Comparison of ENCODE assay signal across 10 cellular contexts in the genomic region with DNA sequence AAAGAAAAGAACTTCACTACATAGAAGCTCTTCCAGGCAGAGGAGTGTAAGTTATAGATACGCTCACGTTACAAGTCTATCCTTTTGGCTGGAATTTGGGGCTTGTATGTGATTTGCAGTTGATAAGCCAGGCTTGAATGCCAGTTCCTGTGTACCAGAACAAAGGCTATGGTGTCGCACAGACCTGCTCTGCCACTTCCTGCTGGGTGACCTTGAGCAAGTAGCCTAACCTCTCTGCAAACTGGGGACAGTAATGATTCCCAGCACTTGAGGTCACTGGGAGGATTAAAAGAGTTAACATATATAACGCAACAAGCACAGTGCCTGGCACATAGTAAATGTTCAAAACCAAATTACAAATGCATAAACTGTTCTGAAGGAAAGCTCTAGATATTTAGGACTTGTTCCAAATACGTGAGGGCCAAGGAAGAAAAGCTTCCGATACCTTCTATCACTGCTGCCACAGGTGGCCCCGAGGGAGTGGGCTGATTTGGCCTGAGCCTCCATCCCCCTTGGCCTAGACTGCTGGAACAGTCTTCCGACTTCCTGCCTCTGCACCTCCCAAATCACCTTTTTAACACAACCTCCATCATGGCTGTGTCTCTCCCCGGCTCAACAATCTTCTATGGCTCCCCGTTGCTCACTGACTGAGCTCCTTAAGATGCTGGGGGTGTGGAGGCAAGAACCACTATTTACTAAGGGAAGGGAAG. TPM values are rescaled to one million over a fixed set of nuclear protein-coding genes. Genes with fewer than 3 reads are reported as not detected.
DNase-seq lines count a peak whose midpoint lies in the region; ATAC-seq and TF ChIP-seq lines count a peak whose summit lies in the region.
"Had no signal": no experiment of that assay in that cellular context is flagged by ENCODE, and none has a peak within 500 bp of the region (broad histone marks: within the 10 kb centered on the region; RNA-seq: fewer than 3 reads in every experiment).

No MANE protein-coding gene starts in this region.

- no peak overlapping the region for H3K9ac ChIP-seq in endodermal cell (ENCODE audit: extremely low read depth, low read length, poor library complexity, severe bottlenecking)

- peak overlapping the region; percentile 66 for H3K4me3 Mint-ChIP-seq in activated CD4-positive, alpha-beta T cell treated with anti-CD3 and anti-CD28 coated beads for 36 hours
- H3K4me3 Mint-ChIP-seq in endodermal cell (peak overlapping the region; percentile 66), progenitor cell of endocrine pancreas (ENCODE audit: low read depth) (peak overlapping the region; percentile 83)

- H3K4me3 ChIP-seq in PC-9: peak overlapping the region; percentile 62; the same call in 1 of the 2 replicates
- H3K4me3 ChIP-seq in endodermal cell (ENCODE audit: low read length): peak overlapping the region; percentile 67

- H3K27me3 Mint-ChIP-seq in activated CD4-positive, alpha-beta T cell treated with anti-CD3 and anti-CD28 coated beads for 36 hours: no peaks in the 10 kb centered on the region
- peaks cover 19% of the 10 kb centered on the region for H3K27me3 Mint-ChIP-seq in endodermal cell (ENCODE audit: insufficient read depth)
- H3K27me3 Mint-ChIP-seq in progenitor cell of endocrine pancreas: peaks cover 11% of the 10 kb centered on the region

- CTCF ChIA-PET in activated CD4-positive, alpha-beta T cell treated with anti-CD3 and anti-CD28 coated beads for 36 hours (lab: Charles Lee): interaction anchor here (0.6 to 2.3 kb wide), 6 partner anchors 27 to 275 kb away, joined by 3 to 8 read pairs (median 4); no protein-coding TSS in a partner anchor
- CTCF ChIA-PET in PC-9 (lab: Charles Lee): interaction anchor here (0.7 to 1.8 kb wide), 2 partner anchors 28 to 34 kb away, joined by 3 to 11 read pairs; a partner anchor contains a TSS

- WGBS in endodermal cell (ENCODE audit: insufficient coverage in 1 of 2, insufficient read length in 1 of 2), 2 experiments: 78 to 80% methylated on average over 2 to 9 of the region's 10 CpGs

- H3F3A ChIP-seq in PC-9 (ENCODE audit: insufficient read depth, low read depth): no peaks in the 10 kb centered on the region; the same call in 1 of the 2 replicates

- TF ChIP-seq CTCF in PC-9 (conservative IDR thresholded peaks at IDR 0.05): no peak
- TF ChIP-seq CTCF in endodermal cell (conservative IDR thresholded peaks at IDR 0.05): no peak
- no peak for TF ChIP-seq CTCF in progenitor cell of endocrine pancreas (IDR thresholded peaks at IDR 0.05; ENCODE audit: unreplicated experiment)

- H3K36me3 ChIP-seq in PC-9 (ENCODE audit: low read depth) (no peaks in the 10 kb centered on the region), endodermal cell (ENCODE audit: control insufficient read depth, insufficient read depth, low read length) (no peaks in the 10 kb centered on the region)

- no peaks in the 10 kb centered on the region for H3K9me3 ChIP-seq in PC-9 (ENCODE audit: insufficient read depth, low read depth)
- no peaks in the 10 kb centered on the region for H3K9me3 ChIP-seq in endodermal cell (ENCODE audit: control insufficient read depth, low read length)

- H3K36me3 Mint-ChIP-seq in activated CD4-positive, alpha-beta T cell treated with anti-CD3 and anti-CD28 coated beads for 36 hours (ENCODE audit: low read depth): no peaks in the 10 kb centered on the region
- no peaks in the 10 kb centered on the region for H3K36me3 Mint-ChIP-seq in endodermal cell (ENCODE audit: low read depth)
- H3K36me3 Mint-ChIP-seq in progenitor cell of endocrine pancreas (ENCODE audit: insufficient read depth): no peaks in the 10 kb centered on the region

- H3K79me2 ChIP-seq in PC-9 (ENCODE audit: low read depth): no peaks in the 10 kb centered on the region

- H4K20me1 ChIP-seq in PC-9 (ENCODE audit: insufficient read depth): no peaks in the 10 kb centered on the region

- intact Hi-C loops in activated CD4-positive, alpha-beta T cell treated with anti-CD3 and anti-CD28 coated beads for 36 hours (cut with DNase I, micrococcal nuclease): loop anchor here (1.0 to 10.0 kb wide), 9 partner anchors 34 to 488 kb away; a partner anchor contains a TSS
- intact Hi-C loops in PC-9 (cut with micrococcal nuclease; ENCODE audit: unreplicated experiment): no loop called here

- peak overlapping the region; percentile 97 for H3K4me2 ChIP-seq in PC-9

- no peaks in the 10 kb centered on the region for H3K9me2 ChIP-seq in PC-9 (ENCODE audit: insufficient read depth)

- H3K4me1 Mint-ChIP-seq in activated CD4-positive, alpha-beta T cell treated with anti-CD3 and anti-CD28 coated beads for 36 hours: peaks cover 42% of the 10 kb centered on the region
- H3K4me1 Mint-ChIP-seq in endodermal cell (peaks cover 6% of the 10 kb centered on the region), progenitor cell of endocrine pancreas (ENCODE audit: low read depth) (peaks cover 10% of the 10 kb centered on the region)

- no peaks in the 10 kb centered on the region for H3K27me3 ChIP-seq in PC-9 (ENCODE audit: insufficient read depth, low read depth)
- H3K27me3 ChIP-seq in endodermal cell (ENCODE audit: control insufficient read depth, insufficient read depth, low read length, poor library complexity, severe bottlenecking): peaks cover 13% of the 10 kb centered on the region

- H3K9me3 Mint-ChIP-seq in activated CD4-positive, alpha-beta T cell treated with anti-CD3 and anti-CD28 coated beads for 36 hours (ENCODE audit: low read depth): no peaks in the 10 kb centered on the region
- peaks cover 65% of the 10 kb centered on the region for H3K9me3 Mint-ChIP-seq in endodermal cell
- H3K9me3 Mint-ChIP-seq in progenitor cell of endocrine pancreas (ENCODE audit: low read depth): peaks cover 3% of the 10 kb centered on the region

- no TSS peak for BruUV-seq in PC-9 (replicated peaks; lab: Mats Ljungman, UMichigan)

- H3K27ac ChIP-seq in PC-9 (no peak overlapping the region), endodermal cell (ENCODE audit: low read depth, low read length) (no peak overlapping the region)

- H3K27ac Mint-ChIP-seq in activated CD4-positive, alpha-beta T cell treated with anti-CD3 and anti-CD28 coated beads for 36 hours: peak overlapping the region; percentile 97
- peak overlapping the region; percentile 93 for H3K27ac Mint-ChIP-seq in endodermal cell
- H3K27ac Mint-ChIP-seq in progenitor cell of endocrine pancreas: peak overlapping the region; percentile 95

- ATAC-seq in activated CD4-positive, alpha-beta T cell treated with anti-CD3 and anti-CD28 coated beads for 36 hours: no peak
- ATAC-seq in GM18520 (IDR thresholded peaks at IDR 0.05; ENCODE audit: unreplicated experiment): no peak

- peaks cover 9% of the 10 kb centered on the region for H3K4me1 ChIP-seq in PC-9 (replicated peaks; ENCODE audit: insufficient read depth)
- no peaks in the 10 kb centered on the region for H3K4me1 ChIP-seq in endodermal cell (ENCODE audit: control insufficient read depth, insufficient read depth, low read length)

- peak overlapping the region; percentile 96; the same call in 1 of the 2 replicates for H2AFZ ChIP-seq in PC-9

- POLR2A ChIA-PET in activated CD4-positive, alpha-beta T cell treated with anti-CD3 and anti-CD28 coated beads for 36 hours (lab: Charles Lee): interaction anchor here (0.6 to 2.4 kb wide), 4 partner anchors 32 to 96 kb away, joined by 3 to 16 read pairs (median 4); a partner anchor contains a TSS
- POLR2A ChIA-PET in PC-9 (lab: Charles Lee; ENCODE audit: unreplicated experiment): interaction anchor here (1.2 kb wide), 1 partner anchor 27 kb away, joined by 21 read pairs; no protein-coding TSS in a partner anchor

- peak; percentile 12 for DNase-seq in activated CD4-positive, alpha-beta T cell treated with anti-CD3 and anti-CD28 coated beads for 36 hours
- no peak for DNase-seq in activated CD4-positive, alpha-beta T cell treated with anti-CD3 and anti-CD28 coated beads for 1 hour
- DNase-seq in PC-9 (no peak), endodermal cell (no peak), progenitor cell of endocrine pancreas (ENCODE audit: low spot score, unreplicated experiment) (no peak), SHP77 treated with DMSO at 0.1 percent for 48 hours (lab: John Stamatoyannopoulos, UW) (no peak), NCI-H510A (lab: John Stamatoyannopoulos, UW) (no peak)
- DNase-seq: NCI-H1048 had no signal

RNA-seq across cellular contexts. Expression of a gene that starts 1.3 kb away (rescaled TPM):
- under 1 TPM; 0.11 to 0.30 TPM for total RNA-seq in activated CD4-positive, alpha-beta T cell treated with anti-CD3 and anti-CD28 coated beads for 36 hours
- total RNA-seq in PC-9 (2021) (1.4 and 2.8 TPM in 2 replicates), endodermal cell (1 to 10 TPM; 1.7 to 2.7 TPM), progenitor cell of endocrine pancreas (0.69 and 0.91 TPM in 2 replicates)
- polyA plus RNA-seq in endodermal cell (2013, experiment 1 of 2): 0.57 TPM
- polyA plus RNA-seq in endodermal cell (2013, experiment 2 of 2): 0.29 TPM
- total RNA-seq: A172 had no signal

RNA-seq across cellular contexts. Expression of a gene that starts 34.3 kb away (rescaled TPM):
- total RNA-seq in activated CD4-positive, alpha-beta T cell treated with anti-CD3 and anti-CD28 coated beads for 36 hours: 1,000 to 10,000 TPM; 1,382 to 2,556 TPM
- total RNA-seq in PC-9 (2021) (3,176 and 3,660 TPM in 2 replicates), endodermal cell (1,000 to 10,000 TPM; 1,848 to 1,992 TPM), progenitor cell of endocrine pancreas (2,140 and 2,224 TPM in 2 replicates)
- polyA plus RNA-seq in endodermal cell (2013, experiment 1 of 2): 2,804 TPM
- 2,758 TPM for polyA plus RNA-seq in endodermal cell (2013, experiment 2 of 2)
